ENCODE assay signal across 26 cellular contexts in the genomic region with DNA sequence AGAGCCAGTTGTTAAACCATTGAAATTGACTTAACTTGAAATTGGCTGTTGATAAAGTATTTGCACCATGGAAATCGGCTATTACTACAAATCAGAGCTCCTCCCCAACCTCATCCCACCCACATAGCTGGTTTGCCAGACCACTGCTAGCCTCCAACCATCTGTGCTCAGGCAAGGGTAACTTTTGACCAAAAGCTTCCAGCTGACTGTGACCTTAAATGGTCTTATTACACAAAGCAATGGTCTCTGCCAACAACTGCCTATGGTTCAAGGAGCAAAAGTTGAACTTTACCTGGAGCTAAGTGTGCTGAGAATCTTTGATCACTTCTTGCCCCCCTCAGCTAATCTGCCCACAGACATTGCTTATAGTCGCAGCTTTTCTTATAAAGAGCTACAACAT. TPM values are rescaled to one million over a fixed set of nuclear protein-coding genes. Genes with fewer than 3 reads are reported as not detected.
"Had no signal": no experiment of that assay in that cellular context is flagged by ENCODE, and none has a peak within 500 bp of the region (broad histone marks: within the 10 kb centered on the region; RNA-seq: fewer than 3 reads in every experiment).

No MANE protein-coding gene starts in this region.

- H3K4me3 ChIP-seq: adrenal gland, breast epithelium, SJSA1 had no signal

- H3K9me3 Mint-ChIP-seq: activated naive CD8-positive, alpha-beta T cell treated with anti-CD3 and anti-CD28 coated beads, Interleukin-2, amount 10 ng/mL, durations not matched to agents 7 days and 5 days; WTC11 had no signal

- H3K36me3 ChIP-seq: adrenal gland, breast epithelium, SJSA1 had no signal

- H3K27ac Mint-ChIP-seq: activated CD8-positive, alpha-beta T cell treated with anti-CD3 and anti-CD28 coated beads, Interleukin-2, amount 10 ng/mL, durations not matched to agents 7 days and 5 days; activated naive CD8-positive, alpha-beta T cell treated with anti-CD3 and anti-CD28 coated beads, Interleukin-2, amount 10 ng/mL, durations not matched to agents 7 days and 5 days; WTC11 had no signal

- ATAC-seq: activated CD8-positive, alpha-beta T cell treated with anti-CD3 and anti-CD28 coated beads, Interleukin-2, amount 10 ng/mL, durations not matched to agents 7 days and 5 days; SK-N-SH treated with all-trans-retinoic acid at 6 μM for 48 hours; WTC11 had no signal

- H3K4me3 Mint-ChIP-seq: activated CD8-positive, alpha-beta T cell treated with anti-CD3 and anti-CD28 coated beads, Interleukin-2, amount 10 ng/mL, durations not matched to agents 7 days and 5 days; activated naive CD8-positive, alpha-beta T cell treated with anti-CD3 and anti-CD28 coated beads, Interleukin-2, amount 10 ng/mL, durations not matched to agents 7 days and 5 days; WTC11 had no signal

- H3K27ac ChIP-seq: adrenal gland, breast epithelium, SJSA1 had no signal

- H3K36me3 Mint-ChIP-seq: activated naive CD8-positive, alpha-beta T cell treated with anti-CD3 and anti-CD28 coated beads, Interleukin-2, amount 10 ng/mL, durations not matched to agents 7 days and 5 days; WTC11 had no signal

- H3K4me1 ChIP-seq: breast epithelium, SJSA1 had no signal

- H3K9me3 ChIP-seq: adrenal gland, breast epithelium, SJSA1 had no signal

- DNase-seq: activated CD4-positive, alpha-beta T cell treated with anti-CD3 and anti-CD28 coated beads for 48 hours; activated CD4-positive, alpha-beta T cell treated with anti-CD3 and anti-CD28 coated beads, Interleukin-2, amount 50 U/mL, for 4 hours; activated CD4-positive, CD25-positive, alpha-beta regulatory T cell treated with anti-CD3 and anti-CD28 coated beads, Interleukin-2, amount 50 U/mL, for 72 hours; activated CD8-positive, alpha-beta memory T cell treated with anti-CD3 and anti-CD28 coated beads, Interleukin-2, amount 50 U/mL, for 48 hours; activated CD8-positive, alpha-beta T cell treated with anti-CD3 and anti-CD28 coated beads, Interleukin-2, amount 10 ng/mL, durations not matched to agents 7 days and 5 days; activated naive CD4-positive, alpha-beta T cell treated with anti-CD3 and anti-CD28 coated beads, Interleukin-2, amount 50 U/mL, for 16 hours; activated naive CD8-positive, alpha-beta T cell treated with anti-CD3 and anti-CD28 coated beads, Interleukin-2, amount 10 ng/mL, durations not matched to agents 7 days and 5 days; activated T-cell treated with anti-CD3 and anti-CD28 coated beads, Interleukin-2, amount 50 U/mL, for 1 hour; adrenal gland; anterior cingulate cortex; Kasumi-1; KBM-7; NCI-H1092; NCI-H1417; NCI-H1930; NCI-H2171; NCI-H2227 treated with DMSO at 0.1 percent for 48 hours; NCI-H446 treated with DMSO at 0.1 percent for 48 hours; NCI-H524 treated with DMSO at 0.1 percent for 48 hours; NCI-H748 treated with DMSO at 0.1 percent for 48 hours; SW 1271 had no signal

- H3K27me3 ChIP-seq: adrenal gland, breast epithelium, SJSA1 had no signal

RNA-seq across cellular contexts. Expression of gene ADRB1, which starts 48.5 kb away (rescaled TPM):
- total RNA-seq: RPMI7951 had no signal
